In the genomic region with DNA sequence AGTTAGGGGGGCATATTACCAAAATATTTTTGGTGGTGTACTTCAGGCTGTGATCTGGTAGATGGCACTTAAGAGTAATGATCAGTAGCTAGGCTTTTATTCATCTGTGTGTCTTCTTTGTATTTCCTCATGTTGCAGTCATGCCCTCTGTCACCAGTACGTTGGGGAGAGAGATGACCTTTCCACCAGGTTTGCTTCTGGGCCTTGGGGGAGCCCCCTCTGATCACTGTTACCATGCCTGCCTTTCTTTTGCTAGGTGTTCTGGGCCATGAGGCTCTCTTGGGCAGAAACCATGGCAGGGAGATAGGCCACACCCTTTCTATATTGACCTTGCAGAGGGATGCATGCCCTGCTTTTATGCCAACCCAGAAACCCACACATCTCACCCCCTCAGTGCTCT, we compare ENCODE assay signal across 28 cellular contexts.
"Had no signal": no experiment of that assay in that cellular context is flagged by ENCODE, and none has a peak within 500 bp of the region (broad histone marks: within the 10 kb centered on the region; RNA-seq: fewer than 3 reads in every experiment).

No MANE protein-coding gene starts in this region.

- ATAC-seq: heart left ventricle, left colon, left lung, lower lobe of right lung, natural killer cell, right lobe of liver had no signal

- H3K4me1 Mint-ChIP-seq: immature natural killer cell, natural killer cell, nephron progenitor cell had no signal

- H3K4me3 Mint-ChIP-seq: immature natural killer cell, mesothelial cell of epicardium, naive B cell, natural killer cell, nephron progenitor cell had no signal

- H3K27ac Mint-ChIP-seq: immature natural killer cell, mesothelial cell of epicardium, naive B cell, natural killer cell, nephron progenitor cell, progenitor cell of endocrine pancreas had no signal

- DNase-seq: heart left ventricle; hypothalamus; immature natural killer cell; kidney; left colon; left lung; lower lobe of right lung; mammary epithelial cell; mesendoderm; naive B cell; natural killer cell; nephron progenitor cell; nucleus accumbens; ovary; right lobe of liver; stimulated activated CD4-positive, alpha-beta T cell treated with anti-CD3 and anti-CD28 coated beads, Interleukin-1b, Interleukin-23, amount 100 ng/mL, for 48 hours; stimulated activated CD4-positive, alpha-beta T cell treated with anti-CD3 and anti-CD28 coated beads, Interleukin-2, amount 100 ng/mL, for 48 hours; stimulated activated CD4-positive, alpha-beta T cell treated with anti-CD3 and anti-CD28 coated beads, Interleukin-4, amount 100 ng/mL, for 4 hours; stimulated activated CD8-positive, alpha-beta memory T cell treated with anti-CD3 and anti-CD28 coated beads, Interleukin-4, amount 100 ng/mL, for 48 hours; stimulated activated naive CD4-positive, alpha-beta T cell; stomach; testis; thyroid gland; transverse colon; upper lobe of left lung had no signal

- H3K27me3 Mint-ChIP-seq: naive B cell, progenitor cell of endocrine pancreas had no signal

- FAIRE-seq: islet of Langerhans, kidney had no signal
